ENCODE assay signal across 27 cellular contexts in the genomic region with DNA sequence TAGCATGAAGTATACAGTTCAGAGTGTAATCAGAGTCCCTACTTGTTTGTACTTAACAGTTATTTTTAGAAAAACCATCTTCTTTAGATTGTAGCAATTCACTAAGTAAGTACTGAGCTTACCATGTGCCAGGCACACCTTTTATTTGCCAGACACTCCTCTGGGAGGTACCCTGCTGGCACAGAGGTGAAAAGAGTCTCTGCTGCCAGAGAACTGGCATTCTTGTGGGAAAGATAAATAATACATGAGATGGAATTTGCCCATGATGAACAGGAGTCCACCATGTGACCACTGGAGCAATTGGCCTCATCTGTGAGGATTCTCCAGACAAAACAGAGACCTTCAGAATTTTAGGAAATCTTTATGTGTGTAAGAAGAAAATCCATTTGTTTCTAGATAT.
DNase-seq lines count a peak whose midpoint lies in the region; ATAC-seq, FAIRE-seq and TF ChIP-seq lines count a peak whose summit lies in the region.
"Had no signal": no experiment of that assay in that cellular context is flagged by ENCODE, and none has a peak within 500 bp of the region (broad histone marks: within the 10 kb centered on the region; RNA-seq: fewer than 3 reads in every experiment).

No MANE protein-coding gene starts in this region.

- no peaks in the 10 kb centered on the region for H3K4me1 ChIP-seq in mucosa of descending colon (ENCODE audit: low read depth)
- no peaks in the 10 kb centered on the region for H3K4me1 ChIP-seq in effector memory CD4-positive, alpha-beta T cell (ENCODE audit: control insufficient read depth, insufficient read depth, low read length, poor library complexity, severe bottlenecking)
- H3K4me1 ChIP-seq: BLaER1 treated with 17β-estradiol and CSF1 and Interleukin-3, amounts not matched to agents 10 nM and 100 nM; gastrocnemius medialis; HAP-1; suprapubic skin had no signal

- no peak for FAIRE-seq in GM12891 (lab: Jason Lieb, UNC)
- FAIRE-seq: urothelium cell line had no signal

- H3K27ac ChIP-seq in effector memory CD4-positive, alpha-beta T cell (ENCODE audit: insufficient read depth, low read length, poor library complexity, severe bottlenecking), result no peak overlapping the region
- H3K27ac ChIP-seq: 22Rv1; BLaER1 treated with 17β-estradiol and CSF1 and Interleukin-3, amounts not matched to agents 10 nM and 100 nM; brain microvascular endothelial cell; gastrocnemius medialis; suprapubic skin had no signal

- intact Hi-C loops in mucosa of descending colon (cut with DNase I, micrococcal nuclease) (no loop called here), left cardiac atrium (cut with DNase I) (no loop called here)

- H3K36me3 ChIP-seq in mucosa of descending colon (ENCODE audit: low read depth), result no peaks in the 10 kb centered on the region
- no peaks in the 10 kb centered on the region for H3K36me3 ChIP-seq in effector memory CD4-positive, alpha-beta T cell (ENCODE audit: control insufficient read depth, insufficient read depth, low read length)
- H3K36me3 ChIP-seq: BLaER1 treated with 17β-estradiol and CSF1 and Interleukin-3, amounts not matched to agents 10 nM and 100 nM; brain microvascular endothelial cell; gastrocnemius medialis; HAP-1; suprapubic skin had no signal

- no peak for TF ChIP-seq CTCF in mucosa of descending colon (IDR thresholded peaks at IDR 0.05)

- TF ChIP-seq POLR2A in GM12891 (IDR thresholded peaks at IDR 0.05; ENCODE audit: low read depth, low read length), result no peak

- H3K4me3 ChIP-seq in mucosa of descending colon, result no peak overlapping the region
- H3K4me3 ChIP-seq in effector memory CD4-positive, alpha-beta T cell (ENCODE audit: insufficient read depth, low read depth, low read length, poor library complexity, severe bottlenecking), result no peak overlapping the region
- H3K4me3 ChIP-seq: BLaER1 treated with 17β-estradiol and CSF1 and Interleukin-3, amounts not matched to agents 10 nM and 100 nM; gastrocnemius medialis; HAP-1; suprapubic skin had no signal

- DNase-seq in DMS 273 (lab: John Stamatoyannopoulos, UW; ENCODE audit: unreplicated experiment) (peak; percentile 31), DMS 273 treated with DMSO at 0.1 percent for 48 hours (lab: John Stamatoyannopoulos, UW) (no peak), M059J (ENCODE audit: low read depth) (peak; percentile 26), SW480 (ENCODE audit: low spot score) (peak; percentile 53), mucosa of descending colon (peak; percentile 15 to 60 (median 29)), GM12891 (ENCODE audit: insufficient read length, low spot score) (no peak), left cardiac atrium (no peak)
- no peak for DNase-seq in effector memory CD4-positive, alpha-beta T cell
- DNase-seq: activated CD4-positive, alpha-beta T cell treated with anti-CD3 and anti-CD28 coated beads for 36 hours; activated CD8-positive, alpha-beta T cell treated with anti-CD3 and anti-CD28 coated beads, Interleukin-2, amount 10 ng/mL, durations not matched to agents 7 days and 5 days; activated naive CD4-positive, alpha-beta T cell treated with anti-CD3 and anti-CD28 coated beads, Interleukin-2, amount 50 U/mL, for 16 hours; amniotic stem cell; brain microvascular endothelial cell; COR-L47; gastrocnemius medialis; Karpas-422; kidney glomerular epithelial cell; NCI-H1436 treated with DMSO at 0.1 percent for 48 hours; NCI-H774; SIG-M5; stimulated activated naive B cell treated with anti-CD40 and anti-IgM and Interleukin-4, amounts not matched to agents 10 μg/mL and 1 μg/mL and 100 μg/mL, for 72 hours; T-helper 9 cell had no signal

- no peaks in the 10 kb centered on the region for H3K27me3 ChIP-seq in effector memory CD4-positive, alpha-beta T cell (replicated peaks; ENCODE audit: control insufficient read depth, insufficient read depth, low read length, poor library complexity, severe bottlenecking)
- H3K27me3 ChIP-seq: BLaER1 treated with 17β-estradiol and CSF1 and Interleukin-3, amounts not matched to agents 10 nM and 100 nM; brain microvascular endothelial cell; gastrocnemius medialis; suprapubic skin had no signal

- ATAC-seq in mucosa of descending colon (peak; percentile 96), left cardiac atrium (no peak)
- ATAC-seq: activated CD4-positive, alpha-beta T cell treated with anti-CD3 and anti-CD28 coated beads for 36 hours; activated CD8-positive, alpha-beta T cell treated with anti-CD3 and anti-CD28 coated beads, Interleukin-2, amount 10 ng/mL, durations not matched to agents 7 days and 5 days; gastrocnemius medialis; stimulated activated naive B cell treated with anti-CD40 and anti-IgM and Interleukin-4, amounts not matched to agents 10 μg/mL and 1 μg/mL and 100 μg/mL, for 72 hours had no signal

- H3K9me3 ChIP-seq in mucosa of descending colon, result peaks cover 4% of the 10 kb centered on the region
- H3K9me3 ChIP-seq in effector memory CD4-positive, alpha-beta T cell (ENCODE audit: control insufficient read depth, low read length), result no peaks in the 10 kb centered on the region
- H3K9me3 ChIP-seq: gastrocnemius medialis, HAP-1, suprapubic skin had no signal

TF ChIP-seq in GM12891, 5 proteins besides CTCF, POLR2A, EP300 and RAD21:
- TF ChIP-seq POU2F2 (IDR thresholded peaks at IDR 0.05; ENCODE audit: low read depth, low read length), result no peak
- TF ChIP-seq POLR2AphosphoS5 (IDR thresholded peaks at IDR 0.05; ENCODE audit: low read depth, low read length), result no peak
- no peak for TF ChIP-seq SPI1 (IDR thresholded peaks at IDR 0.05; ENCODE audit: low read depth, low read length)
- no peak for TF ChIP-seq TAF1 (IDR thresholded peaks at IDR 0.05; ENCODE audit: low read depth, low read length)
- TF ChIP-seq PAX5 (IDR thresholded peaks at IDR 0.05; ENCODE audit: insufficient read depth, low read length, severe bottlenecking), result no peak

Comparison
In these comparisons a context has a peak if more than half of its experiments do, and no peak if none do; other contexts are left out.
1. DNase-seq: peak in DMS 273 (single experiment), M059J (single experiment), SW480 (single experiment) and mucosa of descending colon (3 of 3); none in DMS 273 treated with DMSO at 0.1 percent for 48 hours (single experiment), GM12891 (single experiment), left cardiac atrium (single experiment) and effector memory CD4-positive, alpha-beta T cell (0 of 3).